15 cellular contexts compared by ENCODE assay signal in the genomic region with DNA sequence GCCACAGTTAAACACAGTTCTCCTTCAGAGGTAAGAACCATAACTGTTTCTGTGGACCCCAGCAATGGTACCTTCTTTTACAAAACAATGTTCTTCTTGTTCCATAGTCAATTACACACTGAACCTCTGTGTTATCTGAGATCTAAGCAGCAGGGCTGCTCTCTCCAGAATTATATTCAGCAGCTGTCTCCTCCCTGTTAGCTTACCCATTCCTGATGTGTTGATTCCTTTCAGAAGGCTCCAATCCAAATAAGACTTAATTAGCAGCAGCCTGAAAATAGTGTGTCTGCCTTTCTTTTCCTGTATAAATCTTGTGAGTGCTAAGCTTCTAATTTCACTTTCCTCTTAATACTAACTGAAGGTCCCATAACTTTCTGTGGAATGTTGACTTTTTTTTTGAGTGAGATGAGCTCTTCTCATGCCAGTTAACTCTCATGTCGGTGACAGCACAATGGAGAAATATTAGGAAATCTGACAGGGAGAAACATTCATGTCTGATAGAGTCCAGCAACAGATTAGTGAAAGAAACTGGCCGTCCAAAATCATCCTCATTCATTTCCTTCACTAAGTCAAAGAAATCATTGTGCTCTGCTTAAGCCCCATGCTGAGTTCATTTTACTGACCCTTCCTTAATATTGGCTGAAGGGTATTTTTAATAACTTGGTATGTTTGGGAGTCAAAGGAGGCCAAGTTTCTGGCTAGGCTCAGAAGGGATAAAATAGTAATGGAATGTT.
DNase-seq lines count a peak whose midpoint lies in the region; ATAC-seq and TF ChIP-seq lines count a peak whose summit lies in the region.
"Had no signal": no experiment of that assay in that cellular context is flagged by ENCODE, and none has a peak within 500 bp of the region (broad histone marks: within the 10 kb centered on the region; RNA-seq: fewer than 3 reads in every experiment).

No MANE protein-coding gene starts in this region.

- H3K9me3 ChIP-seq in breast epithelium = no peaks in the 10 kb centered on the region
- H3K9me3 ChIP-seq in mammary epithelial cell (replicated peaks; ENCODE audit: insufficient read depth, low read length) = no peaks in the 10 kb centered on the region
- no peaks in the 10 kb centered on the region for H3K9me3 ChIP-seq in heart left ventricle
- H3K9me3 ChIP-seq in neural progenitor cell (ENCODE audit: low read depth) = no peaks in the 10 kb centered on the region
- H3K9me3 ChIP-seq: testis had no signal

- H3K27ac ChIP-seq in breast epithelium (peak overlapping the region; percentile 70 to 85), mammary epithelial cell (ENCODE audit: insufficient read depth, low read depth, low read length) (no peak overlapping the region), heart left ventricle (peak overlapping the region in 11 of 12 donors; percentile 11 to 81 (median 52)), neural progenitor cell (peak overlapping the region; percentile 22)
- H3K27ac ChIP-seq: WERI-Rb-1 had no signal

- peak overlapping the region; percentile 7 for H3K4me3 Mint-ChIP-seq in neural progenitor cell
- H3K4me3 Mint-ChIP-seq: activated naive CD8-positive, alpha-beta T cell treated with anti-CD3 and anti-CD28 coated beads, Interleukin-2, amount 10 ng/mL, durations not matched to agents 7 days and 5 days; memory B cell had no signal

- in situ Hi-C loops in mammary epithelial cell (cut with MboI; ENCODE audit: low sequenced_read_pairs in 2 of 2) = no loop called here

- TF ChIP-seq POLR2A in breast epithelium (IDR thresholded peaks at IDR 0.05) (no peak), heart left ventricle (IDR thresholded peaks at IDR 0.05) (no peak)

- 26% methylated on average over 2 of the region's 2 CpGs for WGBS in mammary epithelial cell (ENCODE audit: low coverage, missing lambda C conversion rate)
- WGBS in heart left ventricle, 4 donors = 6 to 31% (median 17%) methylated on average over 2 of the region's 2 CpGs

- H3K9ac ChIP-seq in mammary epithelial cell (ENCODE audit: insufficient read depth, low read length) (no peak overlapping the region), neural progenitor cell (no peak overlapping the region)

- H2AFZ ChIP-seq in mammary epithelial cell (ENCODE audit: low read depth, low read length) = no peak overlapping the region
- no peak overlapping the region for H2AFZ ChIP-seq in neural progenitor cell (replicated peaks)

- dilution Hi-C loops in mammary epithelial cell (cut with HindIII; ENCODE audit: low sequenced_read_pairs) = no loop called here

- no TSS peak for BruUV-seq in mammary epithelial cell (replicated peaks; lab: Mats Ljungman, UMichigan)

- H3K79me2 ChIP-seq in mammary epithelial cell (ENCODE audit: insufficient read depth, low read length) (no peaks in the 10 kb centered on the region), neural progenitor cell (ENCODE audit: low read depth) (no peaks in the 10 kb centered on the region)

- H3K4me3 ChIP-seq in breast epithelium (no peak overlapping the region), mammary epithelial cell (replicated peaks in 1 of 3; ENCODE audit: insufficient read depth in 1 of 3, low read depth in 2 of 3, low read length in 3 of 3) (no peak overlapping the region), heart left ventricle (peak overlapping the region in 2 of 12 donors; percentile 9 to 11), neural progenitor cell (no peak overlapping the region)
- H3K4me3 ChIP-seq: smooth muscle cell, testis had no signal

- CTCF ChIA-PET in mammary epithelial cell (lab: Charles Lee; ENCODE audit: low non-redundant PET) = no interaction called here

- intact Hi-C loops in breast epithelium (cut with DNase I; ENCODE audit: low total_unique reads) (no loop called here), mammary epithelial cell (cut with micrococcal nuclease) (no loop called here), heart left ventricle (cut with DNase I) (loop anchor here in 1 of 10 donors (10.0 kb wide), 1 partner anchor 226 kb away; a partner anchor contains a TSS)

- no peaks in the 10 kb centered on the region for H3K27me3 ChIP-seq in breast epithelium
- H3K27me3 ChIP-seq in mammary epithelial cell (ENCODE audit: insufficient read depth, low read length) = no peaks in the 10 kb centered on the region
- H3K27me3 ChIP-seq in heart left ventricle = no peaks in the 10 kb centered on the region
- H3K27me3 ChIP-seq in neural progenitor cell = no peaks in the 10 kb centered on the region
- H3K27me3 ChIP-seq: testis had no signal

- H3K27ac Mint-ChIP-seq in neural progenitor cell = peak overlapping the region; percentile 88
- H3K27ac Mint-ChIP-seq: activated naive CD8-positive, alpha-beta T cell treated with anti-CD3 and anti-CD28 coated beads, Interleukin-2, amount 10 ng/mL, durations not matched to agents 7 days and 5 days; memory B cell had no signal

- H3K4me1 ChIP-seq in breast epithelium (no peaks in the 10 kb centered on the region), mammary epithelial cell (ENCODE audit: insufficient read depth, low read length) (no peaks in the 10 kb centered on the region), heart left ventricle (peaks cover 0 to 41% (median 13%) of the 10 kb centered on the region in 12 donors), neural progenitor cell (peaks cover 20% of the 10 kb centered on the region)
- H3K4me1 ChIP-seq: testis had no signal

- TF ChIP-seq CTCF in breast epithelium (IDR thresholded peaks at IDR 0.05) = no peak
- no peak for TF ChIP-seq CTCF in mammary epithelial cell (conservative IDR thresholded peaks at IDR 0.05 in 1 of 2, IDR thresholded peaks at IDR 0.05 in 1 of 2; ENCODE audit: extremely low read depth in 1 of 2, insufficient read depth in 1 of 2, low read depth in 1 of 2, low read length in 2 of 2)
- no peak for TF ChIP-seq CTCF in heart left ventricle (IDR thresholded peaks at IDR 0.05)
- no peak for TF ChIP-seq CTCF in neural progenitor cell (IDR thresholded peaks at IDR 0.05)

- ATAC-seq in heart left ventricle (peak; percentile 12 to 57 (median 42)), GM18498 (IDR thresholded peaks at IDR 0.05; ENCODE audit: unreplicated experiment) (no peak)
- ATAC-seq in activated CD4-positive, CD25-positive, alpha-beta regulatory T cell treated with anti-CD3 and anti-CD28 coated beads, Interleukin-2, amount 50 U/mL, for 24 hours = no peak

- H3K4me2 ChIP-seq in mammary epithelial cell (ENCODE audit: insufficient read depth, low read depth, low read length) (no peak overlapping the region), neural progenitor cell (peak overlapping the region; percentile 41)
- H3K4me2 ChIP-seq: smooth muscle cell had no signal

- no peaks in the 10 kb centered on the region for H3K36me3 Mint-ChIP-seq in neural progenitor cell
- H3K36me3 Mint-ChIP-seq: activated naive CD8-positive, alpha-beta T cell treated with anti-CD3 and anti-CD28 coated beads, Interleukin-2, amount 10 ng/mL, durations not matched to agents 7 days and 5 days; memory B cell had no signal

- H4K20me1 ChIP-seq in mammary epithelial cell (ENCODE audit: insufficient read depth, low read length) = no peaks in the 10 kb centered on the region
- no peaks in the 10 kb centered on the region for H4K20me1 ChIP-seq in neural progenitor cell (ENCODE audit: low read depth)

- peaks cover 6% of the 10 kb centered on the region for H3F3A ChIP-seq in neural progenitor cell (ENCODE audit: low read depth)

- H3K27me3 Mint-ChIP-seq in neural progenitor cell (ENCODE audit: insufficient read depth, low read depth) = no peaks in the 10 kb centered on the region
- H3K27me3 Mint-ChIP-seq: activated naive CD8-positive, alpha-beta T cell treated with anti-CD3 and anti-CD28 coated beads, Interleukin-2, amount 10 ng/mL, durations not matched to agents 7 days and 5 days; memory B cell had no signal

- H3K36me3 ChIP-seq in breast epithelium (no peaks in the 10 kb centered on the region), mammary epithelial cell (ENCODE audit: insufficient read depth, low read length) (no peaks in the 10 kb centered on the region), heart left ventricle (no peaks in the 10 kb centered on the region), neural progenitor cell (no peaks in the 10 kb centered on the region)
- H3K36me3 ChIP-seq: WERI-Rb-1 had no signal

- H3K9me3 Mint-ChIP-seq in neural progenitor cell = no peaks in the 10 kb centered on the region

- H3K4me1 Mint-ChIP-seq in neural progenitor cell = peaks cover 32% of the 10 kb centered on the region
- H3K4me1 Mint-ChIP-seq: activated naive CD8-positive, alpha-beta T cell treated with anti-CD3 and anti-CD28 coated beads, Interleukin-2, amount 10 ng/mL, durations not matched to agents 7 days and 5 days; memory B cell had no signal

- DNase-seq in breast epithelium (ENCODE audit: low spot score in 2 of 2) (no peak), mammary epithelial cell (no peak), heart left ventricle (no peak), neural progenitor cell (ENCODE audit: low spot score) (peak; percentile 16), islet precursor cell (no peak), HK-2 (ENCODE audit: unreplicated experiment) (no peak)
- DNase-seq: activated naive CD8-positive, alpha-beta T cell treated with anti-CD3 and anti-CD28 coated beads, Interleukin-2, amount 10 ng/mL, durations not matched to agents 7 days and 5 days; NCI-H1930; NK-92 treated with Interleukin-12 subunit alpha and Interleukin-12 subunit beta, amount 100 ng/mL, for 24 hours; testis; WERI-Rb-1 had no signal

Comparison
In these comparisons a context has a peak if more than half of its experiments do, and no peak if none do; other contexts are left out.
1. ATAC-seq: peak in heart left ventricle (4 of 4); none in GM18498 (single experiment) and activated CD4-positive, CD25-positive, alpha-beta regulatory T cell treated with anti-CD3 and anti-CD28 coated beads, Interleukin-2, amount 50 U/mL, for 24 hours (0 of 2).